ENCODE assay signal across 18 cellular contexts in genomic region chr17:16046966-16047365, GRCh38. TPM values are rescaled to one million over a fixed set of nuclear protein-coding genes. Genes with fewer than 3 reads are reported as not detected.
DNase-seq lines count a peak whose midpoint lies in the region; ATAC-seq and TF ChIP-seq lines count a peak whose summit lies in the region.
"Had no signal": no experiment of that assay in that cellular context is flagged by ENCODE, and none has a peak within 500 bp of the region (broad histone marks: within the 10 kb centered on the region; RNA-seq: fewer than 3 reads in every experiment).

No MANE protein-coding gene starts in this region.

- H3K4me1 ChIP-seq in CD4-positive, alpha-beta memory T cell (ENCODE audit: insufficient read depth, low read length), result no peaks in the 10 kb centered on the region
- H3K4me1 ChIP-seq: BLaER1 treated with 17β-estradiol and CSF1 and Interleukin-3, amounts not matched to agents 10 nM and 100 nM had no signal

- CTCF ChIA-PET in activated CD4-positive, alpha-beta memory T cell treated with anti-CD3 and anti-CD28 coated beads for 36 hours (lab: Charles Lee), result interaction anchor here (1.3 kb wide), 1 partner anchor 16 kb away, joined by 8 read pairs; no protein-coding TSS in a partner anchor
- CTCF ChIA-PET in activated CD4-positive, alpha-beta memory T cell treated with anti-CD3 and anti-CD28 coated beads, Interleukin-2, amount 10 ng/mL, durations not matched to agents 7 days and 5 days (lab: Charles Lee), result interaction anchor here (1.5 kb wide), 1 partner anchor 70 kb away, joined by 3 read pairs; no protein-coding TSS in a partner anchor
- CTCF ChIA-PET in CD4-positive, alpha-beta T cell (lab: Charles Lee), result interaction anchor here (1.0 kb wide), 1 partner anchor 186 kb away, joined by 3 read pairs; no protein-coding TSS in a partner anchor
- CTCF ChIA-PET in CD4-positive, alpha-beta memory T cell (lab: Charles Lee; ENCODE audit: partially characterized antibody), result no interaction called here

- DNase-seq in activated CD4-positive, alpha-beta memory T cell treated with anti-CD3 and anti-CD28 coated beads for 36 hours, result no peak
- DNase-seq in activated CD4-positive, alpha-beta memory T cell treated with anti-CD3 and anti-CD28 coated beads, Interleukin-2, amount 10 ng/mL, durations not matched to agents 7 days and 5 days, result no peak
- DNase-seq in CD4-positive, alpha-beta T cell, result no peak
- DNase-seq in brain microvascular endothelial cell (peak; percentile 22), non-pigmented ciliary epithelial cell (ENCODE audit: low read depth) (peak; percentile 28), H4 (ENCODE audit: low spot score) (no peak), dedifferentiated amniotic fluid mesenchymal stem cell (ENCODE audit: extremely low spot score) (no peak)
- DNase-seq in CD4-positive, alpha-beta memory T cell, result no peak
- DNase-seq: EL; GOT3; KG1; NCI-H1048; NCI-H1436 treated with DMSO at 0.1 percent for 48 hours; NCI-H2029 treated with DMSO at 0.1 percent for 48 hours; NCI-H2171 treated with DMSO at 0.1 percent for 48 hours; NCI-H446 treated with DMSO at 0.1 percent for 48 hours; NK-92 treated with Interleukin-12 subunit alpha and Interleukin-12 subunit beta, amount 100 ng/mL, for 24 hours had no signal

- H3K36me3 ChIP-seq in brain microvascular endothelial cell (replicated peaks), result peaks cover 42% of the 10 kb centered on the region
- peaks cover 63% of the 10 kb centered on the region for H3K36me3 ChIP-seq in CD4-positive, alpha-beta memory T cell (ENCODE audit: insufficient read depth, low read length)

- H3K27ac ChIP-seq in CD4-positive, alpha-beta T cell (ENCODE audit: low read depth, low read length), result no peak overlapping the region
- H3K27ac ChIP-seq in brain microvascular endothelial cell, result no peak overlapping the region
- H3K27ac ChIP-seq in CD4-positive, alpha-beta memory T cell (ENCODE audit: low read depth, low read length), result no peak overlapping the region
- H3K27ac ChIP-seq: BLaER1 treated with 17β-estradiol and CSF1 and Interleukin-3, amounts not matched to agents 10 nM and 100 nM had no signal

- H3K9me3 ChIP-seq in CD4-positive, alpha-beta T cell (ENCODE audit: control insufficient read depth, low read length), result no peaks in the 10 kb centered on the region
- no peaks in the 10 kb centered on the region for H3K9me3 ChIP-seq in CD4-positive, alpha-beta memory T cell (ENCODE audit: control insufficient read depth in 1 of 2, low read length in 2 of 2)
- H3K9me3 ChIP-seq: BLaER1 treated with 17β-estradiol and CSF1 and Interleukin-3, amounts not matched to agents 10 nM and 100 nM had no signal

- intact Hi-C loops in activated CD4-positive, alpha-beta memory T cell treated with anti-CD3 and anti-CD28 coated beads for 36 hours (cut with micrococcal nuclease), result no loop called here
- intact Hi-C loops in CD4-positive, alpha-beta T cell (cut with DNase I, micrococcal nuclease), result no loop called here
- intact Hi-C loops in CD4-positive, alpha-beta memory T cell (cut with micrococcal nuclease), result no loop called here

- no peak for TF ChIP-seq CTCF in CD4-positive, alpha-beta T cell (IDR thresholded peaks at IDR 0.05)
- TF ChIP-seq CTCF in brain microvascular endothelial cell (IDR thresholded peaks at IDR 0.05; ENCODE audit: low read depth, low read length, missing control alignments), result no peak

- no peaks in the 10 kb centered on the region for H3K9me3 Mint-ChIP-seq in activated CD4-positive, alpha-beta memory T cell treated with anti-CD3 and anti-CD28 coated beads for 36 hours
- no peaks in the 10 kb centered on the region for H3K9me3 Mint-ChIP-seq in activated CD4-positive, alpha-beta memory T cell treated with anti-CD3 and anti-CD28 coated beads, Interleukin-2, amount 10 ng/mL, durations not matched to agents 7 days and 5 days
- no peaks in the 10 kb centered on the region for H3K9me3 Mint-ChIP-seq in CD4-positive, alpha-beta T cell
- no peaks in the 10 kb centered on the region for H3K9me3 Mint-ChIP-seq in CD4-positive, alpha-beta memory T cell

- no peaks in the 10 kb centered on the region for H3K27me3 Mint-ChIP-seq in activated CD4-positive, alpha-beta memory T cell treated with anti-CD3 and anti-CD28 coated beads for 36 hours
- H3K27me3 Mint-ChIP-seq in activated CD4-positive, alpha-beta memory T cell treated with anti-CD3 and anti-CD28 coated beads, Interleukin-2, amount 10 ng/mL, durations not matched to agents 7 days and 5 days, result no peaks in the 10 kb centered on the region
- no peaks in the 10 kb centered on the region for H3K27me3 Mint-ChIP-seq in CD4-positive, alpha-beta T cell
- no peaks in the 10 kb centered on the region for H3K27me3 Mint-ChIP-seq in CD4-positive, alpha-beta memory T cell

- H3K36me3 Mint-ChIP-seq in activated CD4-positive, alpha-beta memory T cell treated with anti-CD3 and anti-CD28 coated beads for 36 hours, result peaks cover 38% of the 10 kb centered on the region
- peaks cover 61% of the 10 kb centered on the region for H3K36me3 Mint-ChIP-seq in activated CD4-positive, alpha-beta memory T cell treated with anti-CD3 and anti-CD28 coated beads, Interleukin-2, amount 10 ng/mL, durations not matched to agents 7 days and 5 days (ENCODE audit: low read depth)
- peaks cover 79% of the 10 kb centered on the region for H3K36me3 Mint-ChIP-seq in CD4-positive, alpha-beta T cell (ENCODE audit: low read depth)
- peaks cover 48 to 71% of the 10 kb centered on the region in 2 donors for H3K36me3 Mint-ChIP-seq in CD4-positive, alpha-beta memory T cell

- peaks cover 8% of the 10 kb centered on the region for H3K4me1 Mint-ChIP-seq in activated CD4-positive, alpha-beta memory T cell treated with anti-CD3 and anti-CD28 coated beads for 36 hours (ENCODE audit: low read depth)
- peaks cover 14% of the 10 kb centered on the region for H3K4me1 Mint-ChIP-seq in activated CD4-positive, alpha-beta memory T cell treated with anti-CD3 and anti-CD28 coated beads, Interleukin-2, amount 10 ng/mL, durations not matched to agents 7 days and 5 days
- no peaks in the 10 kb centered on the region for H3K4me1 Mint-ChIP-seq in CD4-positive, alpha-beta T cell (ENCODE audit: low read depth)
- H3K4me1 Mint-ChIP-seq in CD4-positive, alpha-beta memory T cell, result peaks cover 0 to 7% (median 3%) of the 10 kb centered on the region in 4 donors

- no peak for ATAC-seq in CD4-positive, alpha-beta T cell (ENCODE audit: poor library complexity)

- peak overlapping the region; percentile 49 for H3K27ac Mint-ChIP-seq in activated CD4-positive, alpha-beta memory T cell treated with anti-CD3 and anti-CD28 coated beads for 36 hours
- H3K27ac Mint-ChIP-seq in activated CD4-positive, alpha-beta memory T cell treated with anti-CD3 and anti-CD28 coated beads, Interleukin-2, amount 10 ng/mL, durations not matched to agents 7 days and 5 days, result no peak overlapping the region
- H3K27ac Mint-ChIP-seq in CD4-positive, alpha-beta T cell, result peak overlapping the region; percentile 55
- H3K27ac Mint-ChIP-seq in CD4-positive, alpha-beta memory T cell, result peak overlapping the region in 1 of 7 donors; percentile 9

- in situ Hi-C loops in brain microvascular endothelial cell (cut with HindIII; ENCODE audit: low pct_ligation_motif_present, low sequenced_read_pairs), result no loop called here

- no peak overlapping the region for H3K4me3 ChIP-seq in brain microvascular endothelial cell (ENCODE audit: low read depth, low read length)
- no peak overlapping the region for H3K4me3 ChIP-seq in CD4-positive, alpha-beta memory T cell (ENCODE audit: low read length in 2 of 2)
- H3K4me3 ChIP-seq: BLaER1 treated with 17β-estradiol and CSF1 and Interleukin-3, amounts not matched to agents 10 nM and 100 nM had no signal

- no peak overlapping the region for H3K4me3 Mint-ChIP-seq in activated CD4-positive, alpha-beta memory T cell treated with anti-CD3 and anti-CD28 coated beads for 36 hours
- no peak overlapping the region for H3K4me3 Mint-ChIP-seq in activated CD4-positive, alpha-beta memory T cell treated with anti-CD3 and anti-CD28 coated beads, Interleukin-2, amount 10 ng/mL, durations not matched to agents 7 days and 5 days
- no peak overlapping the region for H3K4me3 Mint-ChIP-seq in CD4-positive, alpha-beta T cell
- H3K4me3 Mint-ChIP-seq in CD4-positive, alpha-beta memory T cell, result no peak overlapping the region

- H3K27me3 ChIP-seq in CD4-positive, alpha-beta T cell (ENCODE audit: control insufficient read depth, insufficient read depth, low read length), result no peaks in the 10 kb centered on the region
- no peaks in the 10 kb centered on the region for H3K27me3 ChIP-seq in brain microvascular endothelial cell (replicated peaks)
- no peaks in the 10 kb centered on the region for H3K27me3 ChIP-seq in CD4-positive, alpha-beta memory T cell (ENCODE audit: insufficient read depth, low read length)
- H3K27me3 ChIP-seq: BLaER1 treated with 17β-estradiol and CSF1 and Interleukin-3, amounts not matched to agents 10 nM and 100 nM had no signal

- POLR2A ChIA-PET in activated CD4-positive, alpha-beta memory T cell treated with anti-CD3 and anti-CD28 coated beads for 36 hours (lab: Charles Lee), result interaction anchor here (1.0 kb wide), 1 partner anchor 46 kb away, joined by 3 read pairs; no protein-coding TSS in a partner anchor
- POLR2A ChIA-PET in activated CD4-positive, alpha-beta memory T cell treated with anti-CD3 and anti-CD28 coated beads, Interleukin-2, amount 10 ng/mL, durations not matched to agents 7 days and 5 days (lab: Charles Lee), result interaction anchor here (1.2 to 2.0 kb wide), 2 partner anchors 16 to 48 kb away, joined by 3 to 5 read pairs; partner anchors contain the start of genes TTC19 and ZSWIM7
- POLR2A ChIA-PET in CD4-positive, alpha-beta T cell (lab: Charles Lee), result no interaction called here
- POLR2A ChIA-PET in CD4-positive, alpha-beta memory T cell (lab: Charles Lee; ENCODE audit: partially characterized antibody), result no interaction called here

RNA-seq across cellular contexts. Expression of gene TTC19, which starts 47.3 kb away (rescaled TPM):
- total RNA-seq in activated CD4-positive, alpha-beta memory T cell treated with anti-CD3 and anti-CD28 coated beads for 36 hours, result 10 to 100 TPM; 21.0 to 22.6 TPM
- total RNA-seq in activated CD4-positive, alpha-beta memory T cell treated with anti-CD3 and anti-CD28 coated beads, Interleukin-2, amount 10 ng/mL, durations not matched to agents 7 days and 5 days, result 10 to 100 TPM; 22.7 to 25.6 TPM
- total RNA-seq in CD4-positive, alpha-beta T cell, result 10 to 100 TPM; 57.8 to 66.7 TPM
- 10 to 100 TPM; 34.1 to 36.3 TPM for total RNA-seq in CD4-positive, alpha-beta memory T cell
- 10 to 100 TPM; 38.0 to 61.4 TPM for polyA plus RNA-seq in CD4-positive, alpha-beta memory T cell
- 20.1 and 25.9 TPM in 2 replicates for total RNA-seq in H4 (2014; rRNA removed; shearing (Covaris generic))

RNA-seq across cellular contexts. Expression of gene ZSWIM7, which starts 47.5 kb away (rescaled TPM):
- total RNA-seq in activated CD4-positive, alpha-beta memory T cell treated with anti-CD3 and anti-CD28 coated beads for 36 hours, result 10 to 100 TPM; 11.2 to 12.0 TPM
- 10 to 100 TPM in 1 of 2 experiments, 1 to 10 TPM in 1; 7.2 to 10.1 TPM for total RNA-seq in activated CD4-positive, alpha-beta memory T cell treated with anti-CD3 and anti-CD28 coated beads, Interleukin-2, amount 10 ng/mL, durations not matched to agents 7 days and 5 days
- 10 to 100 TPM; 11.3 to 13.0 TPM for total RNA-seq in CD4-positive, alpha-beta T cell
- 10 to 100 TPM; 30.2 to 30.9 TPM for total RNA-seq in CD4-positive, alpha-beta memory T cell
- polyA plus RNA-seq in CD4-positive, alpha-beta memory T cell, result 10 to 100 TPM; 56.9 to 66.5 TPM
- 8.8 and 17.4 TPM in 2 replicates for total RNA-seq in H4 (2014; rRNA removed; shearing (Covaris generic))

Comparison
In these comparisons a context has a peak if more than half of its experiments do, and no peak if none do; other contexts are left out.
1. DNase-seq: peak in brain microvascular endothelial cell (single experiment) and non-pigmented ciliary epithelial cell (single experiment); none in activated CD4-positive, alpha-beta memory T cell treated with anti-CD3 and anti-CD28 coated beads for 36 hours (single experiment), activated CD4-positive, alpha-beta memory T cell treated with anti-CD3 and anti-CD28 coated beads, Interleukin-2, amount 10 ng/mL, durations not matched to agents 7 days and 5 days (single experiment), CD4-positive, alpha-beta T cell (0 of 10), CD4-positive, alpha-beta memory T cell (0 of 5), H4 (single experiment) and dedifferentiated amniotic fluid mesenchymal stem cell (single experiment).
2. POLR2A ChIA-PET loops: an anchor here in activated CD4-positive, alpha-beta memory T cell treated with anti-CD3 and anti-CD28 coated beads for 36 hours (1.0 kb wide) and activated CD4-positive, alpha-beta memory T cell treated with anti-CD3 and anti-CD28 coated beads, Interleukin-2, amount 10 ng/mL, durations not matched to agents 7 days and 5 days (1.2 to 2.0 kb wide); none called in CD4-positive, alpha-beta T cell and CD4-positive, alpha-beta memory T cell.